1 cellular context compared by ENCODE assay signal in the genomic region with DNA sequence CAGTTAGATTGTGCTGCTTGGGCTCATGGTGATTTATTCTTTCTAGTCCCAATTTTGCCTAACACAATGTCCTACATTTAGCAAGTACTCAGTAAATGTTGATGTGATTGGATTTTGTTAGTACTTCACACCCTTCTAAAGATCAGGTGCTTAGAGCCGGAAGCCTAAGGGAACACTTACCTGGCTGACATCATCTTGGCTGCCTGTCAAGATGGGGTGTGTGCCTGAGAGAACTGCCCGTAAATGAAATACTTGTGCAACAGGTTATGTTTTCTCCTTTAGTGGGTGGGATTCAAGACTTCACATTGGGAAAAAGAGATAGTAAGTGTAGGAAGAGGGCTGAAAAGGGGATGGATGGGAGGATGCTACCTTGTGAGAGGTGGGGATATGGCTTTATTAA.
TF ChIP-seq lines count a peak whose summit lies in the region.

No MANE protein-coding gene starts in this region.

TF ChIP-seq in H1, 55 proteins besides CTCF, POLR2A, EP300 and RAD21 (continued from another document):
- TF ChIP-seq GABPA (IDR thresholded peaks at IDR 0.05; ENCODE audit: borderline replicate concordance, insufficient read depth, low read length) (no peak), SP2 (IDR thresholded peaks at IDR 0.05; ENCODE audit: low read length) (no peak), SIX5 (IDR thresholded peaks at IDR 0.05; ENCODE audit: low read depth, low read length) (no peak), CBX8 (IDR thresholded peaks at IDR 0.05; ENCODE audit: borderline replicate concordance, low read depth, low read length) (no peak)
TF ChIP-seq in H1: peak in this region for 0.
